In the genomic region with DNA sequence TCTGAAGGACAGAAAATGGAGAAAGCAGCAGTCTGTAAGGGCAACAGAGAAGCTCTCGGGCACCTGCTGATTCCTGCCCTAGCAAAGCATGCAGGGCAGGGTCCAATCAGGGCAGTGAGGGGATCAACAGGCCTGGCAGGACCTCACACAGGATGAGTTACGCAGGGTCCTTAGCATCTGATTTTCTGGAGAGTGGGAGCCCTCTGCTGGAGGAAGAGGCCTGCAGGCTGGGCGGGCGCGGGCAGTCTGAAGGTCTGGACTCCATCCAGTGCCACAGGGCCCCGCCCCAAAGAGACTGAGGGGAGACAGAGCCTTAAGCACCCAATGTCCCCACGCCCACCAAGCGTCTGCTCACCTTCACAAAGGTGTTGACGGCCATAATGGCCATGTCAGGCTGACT, we compare ENCODE assay signal across 8 cellular contexts. TPM values are rescaled to one million over a fixed set of nuclear protein-coding genes. Genes with fewer than 3 reads are reported as not detected.
A peak's percentile ranks its signal among the peaks of the same experiment; 100 is the strongest.
DNase-seq lines count a peak whose midpoint lies in the region; ATAC-seq and TF ChIP-seq lines count a peak whose summit lies in the region.

No MANE protein-coding gene starts in this region.

- in situ Hi-C loops in GM23248 (cut with MboI) = loop anchor here (25.0 kb wide), 1 partner anchor 103 kb away; no protein-coding TSS in a partner anchor

- POLR2A ChIA-PET in GM10248 (lab: Yijun Ruan, JAX) = no interaction called here

- H3K79me2 ChIP-seq in GM23248 (ENCODE audit: insufficient read depth) = no peaks in the 10 kb centered on the region

- H4K20me1 ChIP-seq in GM23248 (ENCODE audit: insufficient read depth) = no peaks in the 10 kb centered on the region

- H3K4me3 ChIP-seq in GM23248 (no peak overlapping the region), SJSA1 (no peak overlapping the region), fibroblast of pulmonary artery (replicated peaks; ENCODE audit: low read depth, low read length) (no peak overlapping the region)

- H3K27ac ChIP-seq in GM23248 (no peak overlapping the region), SJSA1 (no peak overlapping the region)

- CTCF ChIA-PET in GM10248 (lab: Yijun Ruan, JAX) = interaction anchor here (0.9 to 1.1 kb wide), 2 partner anchors 16 to 23 kb away, joined by 3 read pairs; no protein-coding TSS in a partner anchor

- 43 to 46% methylated on average over 9 of the region's 9 CpGs for WGBS in GM23248 (ENCODE audit: low coverage in 1 of 2, low lambda C conversion rate in 2 of 2, missing lambda C conversion rate in 2 of 2), 2 experiments

- H3K4me2 ChIP-seq in GM23248 (ENCODE audit: unreplicated experiment) = no peak overlapping the region

- H3K9ac ChIP-seq in GM23248 = no peak overlapping the region

- H3K27me3 ChIP-seq in GM23248 (replicated peaks; ENCODE audit: insufficient read depth) (no peaks in the 10 kb centered on the region), SJSA1 (replicated peaks) (no peaks in the 10 kb centered on the region)

- H3K4me1 ChIP-seq in GM23248 (ENCODE audit: insufficient read depth) (no peaks in the 10 kb centered on the region), SJSA1 (replicated peaks) (no peaks in the 10 kb centered on the region)

- TF ChIP-seq CTCF in fibroblast of pulmonary artery (IDR thresholded peaks at IDR 0.05; ENCODE audit: low read length, missing control alignments) (peak; percentile 78), GM10248 (IDR thresholded peaks at IDR 0.05; ENCODE audit: control extremely low read depth, extremely low read depth, low read depth, missing control alignments) (no peak)

- no peak overlapping the region for H2AFZ ChIP-seq in GM23248

- no peaks in the 10 kb centered on the region for H3F3A ChIP-seq in GM23248 (ENCODE audit: insufficient read depth)

- H3K9me2 ChIP-seq in GM23248 (ENCODE audit: insufficient read depth) = no peaks in the 10 kb centered on the region

- no peaks in the 10 kb centered on the region for H3K9me3 ChIP-seq in GM23248 (ENCODE audit: low read depth)
- no peaks in the 10 kb centered on the region for H3K9me3 ChIP-seq in SJSA1 (replicated peaks)

- H3K36me3 ChIP-seq in GM23248 (ENCODE audit: low read depth) = no peaks in the 10 kb centered on the region; the same call in 1 of the 2 replicates
- H3K36me3 ChIP-seq in SJSA1 = peaks cover 34% of the 10 kb centered on the region

- DNase-seq in GM23248 (peak; percentile 65), SJSA1 (ENCODE audit: low read depth in 1 of 2, low spot score in 2 of 2) (peak; percentile 41 to 68), fibroblast of pulmonary artery (ENCODE audit: low read depth) (peak; percentile 72), pons (ENCODE audit: low spot score) (peak; percentile 73), GM10248 (ENCODE audit: extremely low spot score) (no peak)
- DNase-seq in activated CD4-positive, alpha-beta T cell treated with anti-CD3 and anti-CD28 coated beads, Interleukin-2, amount 50 U/mL, for 1 hour = no peak

- ATAC-seq in HG02973 (IDR thresholded peaks at IDR 0.05; ENCODE audit: unreplicated experiment) (no peak), HG03571 (IDR thresholded peaks at IDR 0.05; ENCODE audit: unreplicated experiment) (no peak)

RNA-seq across cellular contexts. Expression of a gene that starts 28.9 kb away (rescaled TPM):
- total RNA-seq in GM23248 (2014; rRNA removed; shearing (Covaris generic)) = 45.7 and 49.8 TPM in 2 replicates
- 41.7 and 43.4 TPM in 2 replicates for polyA plus RNA-seq in GM23248 (2016; fragmentation: Nextera tagmentation; extraction: Ambion mirVana)
- 48.3 and 70.2 TPM in 2 replicates for total RNA-seq in SJSA1 (2014; rRNA removed; shearing (Covaris generic))

RNA-seq across cellular contexts. Expression of a gene that starts 44.0 kb away (rescaled TPM):
- total RNA-seq in GM23248 (2014; rRNA removed; shearing (Covaris generic)) = not detected in 2 replicates
- 0.13 and 0.20 TPM in 2 replicates for polyA plus RNA-seq in GM23248 (2016; fragmentation: Nextera tagmentation; extraction: Ambion mirVana)
- total RNA-seq in SJSA1 (2014; rRNA removed; shearing (Covaris generic)) = not detected in 2 replicates

RNA-seq across cellular contexts. Expression of a gene that starts 53.0 kb away (rescaled TPM):
- total RNA-seq in GM23248 (2014; rRNA removed; shearing (Covaris generic)) = 23.7 and 26.3 TPM in 2 replicates
- 21.2 and 22.7 TPM in 2 replicates for polyA plus RNA-seq in GM23248 (2016; fragmentation: Nextera tagmentation; extraction: Ambion mirVana)
- total RNA-seq in SJSA1 (2014; rRNA removed; shearing (Covaris generic)) = 10.4 and 12.5 TPM in 2 replicates

Comparison
In these comparisons a context has a peak if more than half of its experiments do, and no peak if none do; other contexts are left out.
1. DNase-seq: peak in GM23248 (single experiment), SJSA1 (2 of 2), fibroblast of pulmonary artery (single experiment) and pons (single experiment); none in activated CD4-positive, alpha-beta T cell treated with anti-CD3 and anti-CD28 coated beads, Interleukin-2, amount 50 U/mL, for 1 hour (single experiment) and GM10248 (single experiment).